10 cellular contexts compared by ENCODE assay signal in genomic region chr5:107557051-107557658, GRCh38.
A peak's percentile ranks its signal among the peaks of the same experiment; 100 is the strongest.
DNase-seq lines count a peak whose midpoint lies in the region; ATAC-seq and TF ChIP-seq lines count a peak whose summit lies in the region.
"Had no signal": no experiment of that assay in that cellular context is flagged by ENCODE, and none has a peak within 500 bp of the region (broad histone marks: within the 10 kb centered on the region; RNA-seq: fewer than 3 reads in every experiment).

No MANE protein-coding gene starts in this region.

- H3K4me3 Mint-ChIP-seq in activated naive CD4-positive, alpha-beta T cell treated with anti-CD3 and anti-CD28 coated beads for 36 hours, result no peak overlapping the region
- H3K4me3 Mint-ChIP-seq in T-helper 2 cell treated with Interferon-gamma antibody and Interleukin-4, amounts not matched to agents 5 μg/mL and 100 μg/mL, for 36 hours, result no peak overlapping the region

- peak; percentile 89 for ATAC-seq in Right ventricle myocardium superior (ENCODE audit: poor library complexity)

- no peaks in the 10 kb centered on the region for H3K27me3 ChIP-seq in SJSA1 (replicated peaks)
- no peaks in the 10 kb centered on the region for H3K27me3 ChIP-seq in adrenal gland
- H3K27me3 ChIP-seq: thyroid gland had no signal

- intact Hi-C loops in Right ventricle myocardium superior (cut with DNase I), result no loop called here
- intact Hi-C loops in adrenal gland (cut with DNase I), result no loop called here
- intact Hi-C loops in activated naive CD4-positive, alpha-beta T cell treated with anti-CD3 and anti-CD28 coated beads for 36 hours (cut with micrococcal nuclease), result no loop called here

- TF ChIP-seq POLR2A in adrenal gland (IDR thresholded peaks at IDR 0.05), result no peak

- DNase-seq in SJSA1 (ENCODE audit: low read depth in 1 of 2, low spot score in 2 of 2) (peak; percentile 92 to 96), Right ventricle myocardium superior (peak; percentile 59), renal cortical epithelial cell (ENCODE audit: low read depth) (peak; percentile 93), GF-D8 (lab: John Stamatoyannopoulos, UW) (no peak), adrenal gland (no peak)
- DNase-seq in activated naive CD4-positive, alpha-beta T cell treated with anti-CD3 and anti-CD28 coated beads for 36 hours, result no peak
- DNase-seq in T-helper 2 cell treated with Interferon-gamma antibody and Interleukin-4, amounts not matched to agents 5 μg/mL and 100 μg/mL, for 36 hours (ENCODE audit: low spot score), result no peak
- DNase-seq: NCI-H524 treated with DMSO at 0.1 percent for 48 hours, thyroid gland had no signal

- no peaks in the 10 kb centered on the region for H3K4me1 Mint-ChIP-seq in activated naive CD4-positive, alpha-beta T cell treated with anti-CD3 and anti-CD28 coated beads for 36 hours (ENCODE audit: low read depth)
- H3K4me1 Mint-ChIP-seq in T-helper 2 cell treated with Interferon-gamma antibody and Interleukin-4, amounts not matched to agents 5 μg/mL and 100 μg/mL, for 36 hours (ENCODE audit: low read depth), result no peaks in the 10 kb centered on the region

- WGBS in adrenal gland, 4 donors, result 77 to 93% (median 83%) methylated on average over 11 of the region's 11 CpGs

- POLR2A ChIA-PET in HEK293 (lab: Yijun Ruan, JAX), result interaction anchor here (0.7 to 1.4 kb wide), 3 partner anchors 14 to 115 kb away, joined by 3 to 4 read pairs (median 3); no protein-coding TSS in a partner anchor

- no peak overlapping the region for H3K27ac Mint-ChIP-seq in activated naive CD4-positive, alpha-beta T cell treated with anti-CD3 and anti-CD28 coated beads for 36 hours
- H3K27ac Mint-ChIP-seq in T-helper 2 cell treated with Interferon-gamma antibody and Interleukin-4, amounts not matched to agents 5 μg/mL and 100 μg/mL, for 36 hours, result no peak overlapping the region

- H3K4me1 ChIP-seq in HEK293 (ENCODE audit: control insufficient read depth, insufficient read depth, low read length) (peaks cover 27% of the 10 kb centered on the region), SJSA1 (replicated peaks) (peaks cover 62% of the 10 kb centered on the region), adrenal gland (replicated peaks in 1 of 2) (no peaks in the 10 kb centered on the region)
- H3K4me1 ChIP-seq: thyroid gland had no signal

- H3K36me3 Mint-ChIP-seq in activated naive CD4-positive, alpha-beta T cell treated with anti-CD3 and anti-CD28 coated beads for 36 hours (ENCODE audit: low read depth), result no peaks in the 10 kb centered on the region
- H3K36me3 Mint-ChIP-seq in T-helper 2 cell treated with Interferon-gamma antibody and Interleukin-4, amounts not matched to agents 5 μg/mL and 100 μg/mL, for 36 hours (ENCODE audit: low read depth), result no peaks in the 10 kb centered on the region

- H3K27ac ChIP-seq in HEK293 (ENCODE audit: extremely low read depth, low read depth, low read length) (no peak overlapping the region), SJSA1 (peak overlapping the region; percentile 55), adrenal gland (no peak overlapping the region)
- H3K27ac ChIP-seq: thyroid gland had no signal

- H3K9me3 ChIP-seq in HEK293 (ENCODE audit: control insufficient read depth, insufficient read depth, low read depth, low read length) (no peaks in the 10 kb centered on the region; the same call in 1 of the 2 replicates), SJSA1 (replicated peaks) (no peaks in the 10 kb centered on the region), adrenal gland (replicated peaks in 1 of 3) (no peaks in the 10 kb centered on the region)
- H3K9me3 ChIP-seq: thyroid gland had no signal

- H3K36me3 ChIP-seq in HEK293 (ENCODE audit: control insufficient read depth in 2 of 2, insufficient read depth in 1 of 2, low read length in 2 of 2), result no peaks in the 10 kb centered on the region
- no peaks in the 10 kb centered on the region for H3K36me3 ChIP-seq in SJSA1
- H3K36me3 ChIP-seq in adrenal gland (replicated peaks in 1 of 2), result no peaks in the 10 kb centered on the region
- H3K36me3 ChIP-seq: thyroid gland had no signal

- H3K4me3 ChIP-seq in HEK293 (ENCODE audit: low read depth, low read length) (no peak overlapping the region), SJSA1 (no peak overlapping the region), adrenal gland (no peak overlapping the region)
- H3K4me3 ChIP-seq: thyroid gland had no signal

- H3K9me3 Mint-ChIP-seq in activated naive CD4-positive, alpha-beta T cell treated with anti-CD3 and anti-CD28 coated beads for 36 hours, result no peaks in the 10 kb centered on the region
- no peaks in the 10 kb centered on the region for H3K9me3 Mint-ChIP-seq in T-helper 2 cell treated with Interferon-gamma antibody and Interleukin-4, amounts not matched to agents 5 μg/mL and 100 μg/mL, for 36 hours

- peaks cover 11% of the 10 kb centered on the region for H3K27me3 Mint-ChIP-seq in activated naive CD4-positive, alpha-beta T cell treated with anti-CD3 and anti-CD28 coated beads for 36 hours (ENCODE audit: low read depth)
- H3K27me3 Mint-ChIP-seq in T-helper 2 cell treated with Interferon-gamma antibody and Interleukin-4, amounts not matched to agents 5 μg/mL and 100 μg/mL, for 36 hours (ENCODE audit: low read depth), result peaks cover 9% of the 10 kb centered on the region

- CTCF ChIA-PET in HEK293 (lab: Yijun Ruan, JAX), result interaction anchor here (0.7 to 1.7 kb wide), 2 partner anchors 15 to 68 kb away, joined by 3 to 5 read pairs; no protein-coding TSS in a partner anchor
- CTCF ChIA-PET in activated naive CD4-positive, alpha-beta T cell treated with anti-CD3 and anti-CD28 coated beads for 36 hours (lab: Charles Lee), result interaction anchor here (2.9 kb wide), 1 partner anchor 14 kb away, joined by 12 read pairs; no protein-coding TSS in a partner anchor

- TF ChIP-seq CTCF in HEK293 (tag by site-specific recombination; IDR thresholded peaks at IDR 0.05) (no peak), adrenal gland (IDR thresholded peaks at IDR 0.05) (no peak)

TF ChIP-seq in HEK293, 187 proteins besides CTCF, POLR2A, EP300 and RAD21 (continues in another document):
- no peak for TF ChIP-seq ZNF214 (tag by site-specific recombination; IDR thresholded peaks at IDR 0.05; ENCODE audit: borderline replicate concordance)
- no peak for TF ChIP-seq KLF9 (tag by site-specific recombination; IDR thresholded peaks at IDR 0.05; ENCODE audit: low read depth)
- peak; percentile 100 for TF ChIP-seq ZSCAN16 (tag by site-specific recombination; IDR thresholded peaks at IDR 0.05)
- peak; percentile 98 for TF ChIP-seq ZFHX2 (tag by site-specific recombination; conservative IDR thresholded peaks at IDR 0.05)
- TF ChIP-seq INSM2 (tag by site-specific recombination; IDR thresholded peaks at IDR 0.05), result no peak
- 0 out of 2 replicates have a peak, but pooled peaks have one; percentile 17 for TF ChIP-seq TRIM28 (IDR thresholded peaks at IDR 0.05; ENCODE audit: borderline replicate concordance, low read length)
- TF ChIP-seq HOXD13 (CRISPR knock-in tag; IDR thresholded peaks at IDR 0.05; ENCODE audit: borderline replicate concordance), result no peak
- TF ChIP-seq ZNF670 (tag by site-specific recombination; IDR thresholded peaks at IDR 0.05; ENCODE audit: low read depth), result no peak
- TF ChIP-seq ZIC2 (tag by site-specific recombination; IDR thresholded peaks at IDR 0.05), result peak; percentile 5; the same call in 1 of the 2 replicates
- no peak for TF ChIP-seq ZNF394 (tag by site-specific recombination; IDR thresholded peaks at IDR 0.05; ENCODE audit: borderline replicate concordance)
- no peak for TF ChIP-seq ZNF350 (tag by site-specific recombination; IDR thresholded peaks at IDR 0.05)
- TF ChIP-seq IKZF3 (tag by site-specific recombination; IDR thresholded peaks at IDR 0.05), result 0 out of 2 replicates have a peak, but pooled peaks have one; percentile 28
- 0 out of 2 replicates have a peak, but pooled peaks have one; percentile 20 for TF ChIP-seq ZNF843 (tag by site-specific recombination; IDR thresholded peaks at IDR 0.05)
- TF ChIP-seq OSR2 (tag by site-specific recombination; IDR thresholded peaks at IDR 0.05), result peak; percentile 30; the same call in 1 of the 2 replicates
- peak; percentile 76 for TF ChIP-seq ZNF335 (tag by site-specific recombination; conservative IDR thresholded peaks at IDR 0.05)
- peak; percentile 97 for TF ChIP-seq GLIS1 (tag by site-specific recombination; IDR thresholded peaks at IDR 0.05)
- TF ChIP-seq ZNF571 (tag by site-specific recombination; IDR thresholded peaks at IDR 0.05), result no peak
- peak; percentile 69 for TF ChIP-seq ZNF366 (tag by site-specific recombination; conservative IDR thresholded peaks at IDR 0.05)
- TF ChIP-seq ZNF501 (tag by site-specific recombination; IDR thresholded peaks at IDR 0.05), result peak; percentile 50; the same call in 1 of the 2 replicates
- TF ChIP-seq FEZF1 (tag by site-specific recombination; IDR thresholded peaks at IDR 0.05), result peak; percentile 36; the same call in 1 of the 2 replicates
- no peak for TF ChIP-seq ZNF391 (tag by site-specific recombination; IDR thresholded peaks at IDR 0.05; ENCODE audit: borderline replicate concordance, low read depth)
- TF ChIP-seq SP7 (tag by site-specific recombination; IDR thresholded peaks at IDR 0.05), result peak; percentile 89

Comparison
In these comparisons a context has a peak if more than half of its experiments do, and no peak if none do; other contexts are left out.
1. DNase-seq: peak in SJSA1 (2 of 2), Right ventricle myocardium superior (single experiment) and renal cortical epithelial cell (single experiment); none in GF-D8 (single experiment), adrenal gland (0 of 7), activated naive CD4-positive, alpha-beta T cell treated with anti-CD3 and anti-CD28 coated beads for 36 hours (single experiment) and T-helper 2 cell treated with Interferon-gamma antibody and Interleukin-4, amounts not matched to agents 5 μg/mL and 100 μg/mL, for 36 hours (single experiment).